ENCODE assay signal across 19 cellular contexts in genomic region chr1:155043259-155043658, GRCh38. TPM values are rescaled to one million over a fixed set of nuclear protein-coding genes. Genes with fewer than 3 reads are reported as not detected.
"Had no signal": no experiment of that assay in that cellular context is flagged by ENCODE, and none has a peak within 500 bp of the region (broad histone marks: within the 10 kb centered on the region; RNA-seq: fewer than 3 reads in every experiment).

No MANE protein-coding gene starts in this region.

- H3K9me3 ChIP-seq: adrenal gland, esophagus squamous epithelium, lower lobe of right lung, neutrophil, upper lobe of right lung had no signal

- H3K27me3 ChIP-seq: adrenal gland, esophagus squamous epithelium, neutrophil, upper lobe of right lung had no signal

- H3K27ac ChIP-seq: adrenal gland, lower lobe of right lung, neutrophil, upper lobe of right lung had no signal

- H3K4me3 ChIP-seq: adrenal gland, esophagus squamous epithelium, lower lobe of right lung, upper lobe of right lung had no signal

- DNase-seq: activated CD4-positive, alpha-beta memory T cell treated with anti-CD3 and anti-CD28 coated beads, Interleukin-2, amount 10 ng/mL, durations not matched to agents 7 days and 5 days; activated CD4-positive, alpha-beta T cell treated with anti-CD3 and anti-CD28 coated beads for 4 hours; activated effector memory CD4-positive, alpha-beta T cell treated with Interleukin-2 at 50 U/mL for 16 hours; activated T-cell treated with anti-CD3 and anti-CD28 coated beads, Interleukin-2, amount 50 U/mL, for 24 hours; adrenal gland; esophagus squamous epithelium; kidney glomerular epithelial cell; lower lobe of right lung; naive B cell; stimulated activated CD4-positive, alpha-beta T cell treated with anti-CD3 and anti-CD28 coated beads, Interleukin-4, amount 100 ng/mL, for 4 hours; stimulated activated CD8-positive, alpha-beta memory T cell treated with anti-CD3 and anti-CD28 coated beads, Interleukin-4, amount 100 ng/mL, for 48 hours; stimulated activated naive CD8-positive, alpha-beta T cell treated with anti-CD3 and anti-CD28 coated beads, Interleukin-15, Interleukin-2, amounts not matched to agents 100 U/mL and 50 U/mL, for 24 hours; T-helper 2 cell; upper lobe of right lung had no signal

- ATAC-seq: lower lobe of right lung; stimulated activated naive CD8-positive, alpha-beta T cell treated with anti-CD3 and anti-CD28 coated beads, Interleukin-15, Interleukin-2, amounts not matched to agents 100 U/mL and 50 U/mL, for 24 hours; upper lobe of right lung; WTC11 had no signal

- H3K36me3 ChIP-seq: adrenal gland, esophagus squamous epithelium, lower lobe of right lung, neutrophil, upper lobe of right lung had no signal

RNA-seq across cellular contexts. Expression of gene DCST1, which starts 9.6 kb away (rescaled TPM):
- total RNA-seq: activated CD4-positive, alpha-beta memory T cell treated with anti-CD3 and anti-CD28 coated beads, Interleukin-2, amount 10 ng/mL, durations not matched to agents 7 days and 5 days; adrenal gland; fibroblast of villous mesenchyme; lower lobe of right lung; skeletal muscle tissue; upper lobe of right lung had no signal
- polyA plus RNA-seq: adrenal gland had no signal

RNA-seq across cellular contexts. Expression of gene DCST2, which starts 9.7 kb away (rescaled TPM):
- total RNA-seq: fibroblast of villous mesenchyme, skeletal muscle tissue, temporal lobe had no signal
